25 cellular contexts compared by ENCODE assay signal in the genomic region with DNA sequence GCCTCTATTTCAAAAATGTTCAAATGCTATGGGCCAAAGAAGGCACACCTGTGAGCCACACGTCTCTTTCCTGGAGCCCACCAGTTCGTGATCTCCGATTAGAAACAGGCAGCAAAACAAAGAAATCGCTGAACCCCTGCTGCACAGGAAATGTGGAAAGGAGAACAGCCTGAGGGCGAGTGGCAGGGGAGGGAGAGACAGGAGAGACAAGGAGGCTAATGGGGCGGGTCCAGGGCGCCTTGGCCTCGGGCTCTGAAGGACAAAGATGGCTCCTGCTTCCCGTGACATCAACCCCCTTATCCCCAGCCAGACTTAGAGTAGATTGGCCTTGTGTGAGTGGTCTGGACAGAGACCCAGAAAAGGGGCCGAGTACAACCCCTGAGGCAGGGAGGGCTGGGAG.
A peak's percentile ranks its signal among the peaks of the same experiment; 100 is the strongest.
DNase-seq lines count a peak whose midpoint lies in the region; ATAC-seq and TF ChIP-seq lines count a peak whose summit lies in the region.
"Had no signal": no experiment of that assay in that cellular context is flagged by ENCODE, and none has a peak within 500 bp of the region (broad histone marks: within the 10 kb centered on the region; RNA-seq: fewer than 3 reads in every experiment).

No MANE protein-coding gene starts in this region.

- no peak overlapping the region for H2AFZ ChIP-seq in neural progenitor cell (replicated peaks)
- H2AFZ ChIP-seq: PC-9 had no signal

- WGBS in esophagus muscularis mucosa = 67% methylated on average over 10 of the region's 10 CpGs
- 61% methylated on average over 10 of the region's 10 CpGs for WGBS in suprapubic skin

- H3K9me3 Mint-ChIP-seq in neural progenitor cell = no peaks in the 10 kb centered on the region
- peaks cover 3% of the 10 kb centered on the region for H3K9me3 Mint-ChIP-seq in activated naive CD4-positive, alpha-beta T cell treated with anti-CD3 and anti-CD28 coated beads, Interleukin-2, amount 10 ng/mL, durations not matched to agents 7 days and 5 days
- no peaks in the 10 kb centered on the region for H3K9me3 Mint-ChIP-seq in activated naive CD8-positive, alpha-beta T cell treated with anti-CD3 and anti-CD28 coated beads, Interleukin-2, amount 50 U/mL, for 24 hours
- H3K9me3 Mint-ChIP-seq: activated naive CD4-positive, alpha-beta T cell treated with anti-CD3 and anti-CD28 coated beads for 36 hours had no signal

- H3K4me3 Mint-ChIP-seq in neural progenitor cell = no peak overlapping the region
- no peak overlapping the region for H3K4me3 Mint-ChIP-seq in activated naive CD4-positive, alpha-beta T cell treated with anti-CD3 and anti-CD28 coated beads, Interleukin-2, amount 10 ng/mL, durations not matched to agents 7 days and 5 days
- H3K4me3 Mint-ChIP-seq in activated naive CD8-positive, alpha-beta T cell treated with anti-CD3 and anti-CD28 coated beads, Interleukin-2, amount 50 U/mL, for 24 hours = no peak overlapping the region
- H3K4me3 Mint-ChIP-seq: activated naive CD4-positive, alpha-beta T cell treated with anti-CD3 and anti-CD28 coated beads for 36 hours; B cell; CD8-positive, alpha-beta memory T cell; memory B cell had no signal

- no peaks in the 10 kb centered on the region for H3F3A ChIP-seq in neural progenitor cell (ENCODE audit: low read depth)

- no peak overlapping the region for H3K9ac ChIP-seq in neural progenitor cell

- CTCF ChIA-PET in activated naive CD4-positive, alpha-beta T cell treated with anti-CD3 and anti-CD28 coated beads, Interleukin-2, amount 10 ng/mL, durations not matched to agents 7 days and 5 days (lab: Charles Lee) = no interaction called here

- no peak overlapping the region for H3K4me3 ChIP-seq in esophagus muscularis mucosa
- H3K4me3 ChIP-seq in neural progenitor cell = no peak overlapping the region
- H3K4me3 ChIP-seq in suprapubic skin = no peak overlapping the region
- H3K4me3 ChIP-seq: A549, breast epithelium, HAP-1, PC-9, thoracic aorta, vagina had no signal

- TF ChIP-seq EP300 in esophagus muscularis mucosa (IDR thresholded peaks at IDR 0.05) (no peak), suprapubic skin (IDR thresholded peaks at IDR 0.05) (no peak)

- H3K36me3 Mint-ChIP-seq in neural progenitor cell = no peaks in the 10 kb centered on the region
- no peaks in the 10 kb centered on the region for H3K36me3 Mint-ChIP-seq in activated naive CD4-positive, alpha-beta T cell treated with anti-CD3 and anti-CD28 coated beads, Interleukin-2, amount 10 ng/mL, durations not matched to agents 7 days and 5 days
- no peaks in the 10 kb centered on the region for H3K36me3 Mint-ChIP-seq in activated naive CD8-positive, alpha-beta T cell treated with anti-CD3 and anti-CD28 coated beads, Interleukin-2, amount 50 U/mL, for 24 hours (ENCODE audit: low read depth)
- H3K36me3 Mint-ChIP-seq: CD8-positive, alpha-beta memory T cell; memory B cell had no signal

- H3K36me3 ChIP-seq in esophagus muscularis mucosa (no peaks in the 10 kb centered on the region), neural progenitor cell (no peaks in the 10 kb centered on the region), suprapubic skin (no peaks in the 10 kb centered on the region)
- H3K36me3 ChIP-seq: breast epithelium, HAP-1, thoracic aorta, vagina had no signal

- no peak for ATAC-seq in activated naive CD8-positive, alpha-beta T cell treated with anti-CD3 and anti-CD28 coated beads, Interleukin-2, amount 50 U/mL, for 24 hours
- no peak for ATAC-seq in sciatic nerve
- ATAC-seq: A549; stimulated activated naive CD8-positive, alpha-beta T cell treated with anti-CD3 and anti-CD28 coated beads, Interleukin-15, Interleukin-2, amounts not matched to agents 100 U/mL and 50 U/mL, for 24 hours had no signal

- H3K27ac ChIP-seq in esophagus muscularis mucosa (replicated peaks in 1 of 4) (no peak overlapping the region), neural progenitor cell (no peak overlapping the region), suprapubic skin (no peak overlapping the region)
- H3K27ac ChIP-seq: A549, breast epithelium, PC-9, thoracic aorta, vagina had no signal

- peaks cover 3% of the 10 kb centered on the region for H3K27me3 Mint-ChIP-seq in neural progenitor cell (ENCODE audit: insufficient read depth, low read depth)
- no peaks in the 10 kb centered on the region for H3K27me3 Mint-ChIP-seq in activated naive CD4-positive, alpha-beta T cell treated with anti-CD3 and anti-CD28 coated beads, Interleukin-2, amount 10 ng/mL, durations not matched to agents 7 days and 5 days
- H3K27me3 Mint-ChIP-seq in activated naive CD8-positive, alpha-beta T cell treated with anti-CD3 and anti-CD28 coated beads, Interleukin-2, amount 50 U/mL, for 24 hours = no peaks in the 10 kb centered on the region
- H3K27me3 Mint-ChIP-seq: B cell, memory B cell had no signal

- intact Hi-C loops in esophagus muscularis mucosa (cut with DNase I) (no loop called here), sciatic nerve (cut with DNase I) (no loop called here)

- H3K27ac Mint-ChIP-seq in neural progenitor cell = peak overlapping the region; percentile 78
- no peak overlapping the region for H3K27ac Mint-ChIP-seq in activated naive CD4-positive, alpha-beta T cell treated with anti-CD3 and anti-CD28 coated beads, Interleukin-2, amount 10 ng/mL, durations not matched to agents 7 days and 5 days
- H3K27ac Mint-ChIP-seq in activated naive CD8-positive, alpha-beta T cell treated with anti-CD3 and anti-CD28 coated beads, Interleukin-2, amount 50 U/mL, for 24 hours = no peak overlapping the region
- H3K27ac Mint-ChIP-seq: activated naive CD4-positive, alpha-beta T cell treated with anti-CD3 and anti-CD28 coated beads for 36 hours; B cell; CD8-positive, alpha-beta memory T cell; memory B cell had no signal

- H3K9me3 ChIP-seq in esophagus muscularis mucosa = no peaks in the 10 kb centered on the region
- no peaks in the 10 kb centered on the region for H3K9me3 ChIP-seq in neural progenitor cell (ENCODE audit: low read depth)
- no peaks in the 10 kb centered on the region for H3K9me3 ChIP-seq in suprapubic skin
- H3K9me3 ChIP-seq: A549, breast epithelium, HAP-1, thoracic aorta, vagina had no signal

- peaks cover 6% of the 10 kb centered on the region for H3K4me1 Mint-ChIP-seq in neural progenitor cell
- H3K4me1 Mint-ChIP-seq in activated naive CD4-positive, alpha-beta T cell treated with anti-CD3 and anti-CD28 coated beads, Interleukin-2, amount 10 ng/mL, durations not matched to agents 7 days and 5 days = no peaks in the 10 kb centered on the region
- H3K4me1 Mint-ChIP-seq in activated naive CD8-positive, alpha-beta T cell treated with anti-CD3 and anti-CD28 coated beads, Interleukin-2, amount 50 U/mL, for 24 hours = no peaks in the 10 kb centered on the region
- H3K4me1 Mint-ChIP-seq: B cell; CD8-positive, alpha-beta memory T cell; memory B cell had no signal

- no peaks in the 10 kb centered on the region for H3K79me2 ChIP-seq in neural progenitor cell (ENCODE audit: low read depth)

- H4K20me1 ChIP-seq in neural progenitor cell (ENCODE audit: low read depth) = no peaks in the 10 kb centered on the region

- DNase-seq in Daoy (ENCODE audit: low read depth) (peak; percentile 23), NCI-H146 treated with DMSO at 0.1 percent for 48 hours (lab: John Stamatoyannopoulos, UW; ENCODE audit: unreplicated experiment) (peak; percentile 89), esophagus muscularis mucosa (ENCODE audit: extremely low spot score) (peak; percentile 47), neural progenitor cell (ENCODE audit: low spot score) (no peak), sciatic nerve (ENCODE audit: low spot score) (no peak), suprapubic skin (ENCODE audit: low spot score in 2 of 2) (no peak)
- no peak for DNase-seq in activated naive CD4-positive, alpha-beta T cell treated with anti-CD3 and anti-CD28 coated beads, Interleukin-2, amount 10 ng/mL, durations not matched to agents 7 days and 5 days
- no peak for DNase-seq in activated naive CD8-positive, alpha-beta T cell treated with anti-CD3 and anti-CD28 coated beads, Interleukin-2, amount 50 U/mL, for 24 hours
- DNase-seq: activated CD4-positive, alpha-beta T cell treated with anti-CD3 and anti-CD28 coated beads, Interleukin-2, amount 50 U/mL, for 4 hours; activated naive CD4-positive, alpha-beta T cell treated with anti-CD3 and anti-CD28 coated beads for 36 hours; CD8-positive, alpha-beta memory T cell; DMS153; effector CD8-positive, alpha-beta T cell; NCI-H510A; NK-92 treated with Interleukin-12 subunit alpha and Interleukin-12 subunit beta, amount 100 ng/mL, for 24 hours; PC-9; SHP77; stimulated activated naive CD8-positive, alpha-beta T cell treated with anti-CD3 and anti-CD28 coated beads, Interleukin-15, Interleukin-2, amounts not matched to agents 100 U/mL and 50 U/mL, for 24 hours had no signal

- H3K4me1 ChIP-seq in esophagus muscularis mucosa (no peaks in the 10 kb centered on the region), neural progenitor cell (no peaks in the 10 kb centered on the region), suprapubic skin (peaks cover 10% of the 10 kb centered on the region)
- H3K4me1 ChIP-seq: A549, HAP-1 had no signal

- no peak overlapping the region for H3K4me2 ChIP-seq in neural progenitor cell
- H3K4me2 ChIP-seq: A549, PC-9 had no signal

- no peak for TF ChIP-seq POLR2A in esophagus muscularis mucosa (IDR thresholded peaks at IDR 0.05; ENCODE audit: low read depth)
- no peak for TF ChIP-seq POLR2A in suprapubic skin (IDR thresholded peaks at IDR 0.05)

- H3K27me3 ChIP-seq in esophagus muscularis mucosa (no peaks in the 10 kb centered on the region), neural progenitor cell (no peaks in the 10 kb centered on the region), suprapubic skin (no peaks in the 10 kb centered on the region)
- H3K27me3 ChIP-seq: breast epithelium, vagina had no signal

- TF ChIP-seq CTCF in esophagus muscularis mucosa (IDR thresholded peaks at IDR 0.05) (no peak), neural progenitor cell (IDR thresholded peaks at IDR 0.05) (no peak), suprapubic skin (IDR thresholded peaks at IDR 0.05) (no peak)

Comparison
In these comparisons a context has a peak if more than half of its experiments do, and no peak if none do; other contexts are left out.
1. DNase-seq: peak in Daoy (single experiment), NCI-H146 treated with DMSO at 0.1 percent for 48 hours (single experiment) and esophagus muscularis mucosa (single experiment); none in neural progenitor cell (single experiment), activated naive CD4-positive, alpha-beta T cell treated with anti-CD3 and anti-CD28 coated beads, Interleukin-2, amount 10 ng/mL, durations not matched to agents 7 days and 5 days (single experiment), activated naive CD8-positive, alpha-beta T cell treated with anti-CD3 and anti-CD28 coated beads, Interleukin-2, amount 50 U/mL, for 24 hours (single experiment), sciatic nerve (single experiment) and suprapubic skin (0 of 2).